12 cellular contexts compared by ENCODE assay signal in the genomic region with DNA sequence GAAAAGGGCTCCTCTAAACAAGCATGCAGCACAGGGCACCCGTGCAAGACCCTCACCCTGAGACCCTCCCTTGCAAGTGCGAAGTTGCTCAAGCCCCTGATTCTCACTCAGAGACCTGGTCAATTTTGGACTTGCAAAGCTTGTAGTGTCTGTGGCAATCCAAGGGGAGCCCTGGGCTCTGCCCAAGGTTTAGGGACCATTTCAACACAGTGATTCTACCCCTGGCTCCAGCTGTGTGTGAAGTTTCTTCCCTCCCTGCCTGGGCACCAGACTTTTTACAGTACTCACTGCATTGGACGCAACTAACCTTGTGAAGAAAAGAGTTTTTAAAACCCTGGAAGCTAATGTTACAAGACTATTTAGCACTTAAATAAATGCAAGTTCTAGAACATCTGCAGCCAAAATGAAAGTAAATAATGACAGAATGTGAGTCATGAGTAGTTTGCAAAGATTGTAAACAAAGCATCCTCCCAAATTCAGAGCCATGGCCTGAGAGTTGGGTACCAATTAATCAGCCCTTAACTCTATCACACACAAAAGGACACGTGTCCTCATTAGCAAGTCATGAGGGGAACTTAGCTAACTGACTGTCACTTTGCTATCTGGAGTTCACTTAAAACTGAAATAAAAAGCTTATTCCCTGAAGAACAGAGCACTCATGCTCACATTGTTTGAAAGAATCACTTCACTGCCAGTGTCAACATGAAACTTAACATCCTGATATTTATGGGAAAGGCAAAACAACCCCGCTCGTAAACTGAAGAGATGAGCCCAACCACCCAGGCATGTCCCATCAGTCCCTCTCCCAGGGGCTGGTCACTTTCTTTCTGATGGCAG. TPM values are rescaled to one million over a fixed set of nuclear protein-coding genes. Genes with fewer than 3 reads are reported as not detected.
DNase-seq lines count a peak whose midpoint lies in the region; ATAC-seq and TF ChIP-seq lines count a peak whose summit lies in the region.
"Had no signal": no experiment of that assay in that cellular context is flagged by ENCODE, and none has a peak within 500 bp of the region (broad histone marks: within the 10 kb centered on the region; RNA-seq: fewer than 3 reads in every experiment).

No MANE protein-coding gene starts in this region.

- peak overlapping the region; percentile 93 for H3K27ac Mint-ChIP-seq in CD8-positive, alpha-beta T cell
- H3K27ac Mint-ChIP-seq in brain: peak overlapping the region in 3 of 5 experiments; percentile 9 to 74 (median 73)

- peak overlapping the region; percentile 44 for H3K4me3 Mint-ChIP-seq in CD8-positive, alpha-beta T cell
- H3K4me3 Mint-ChIP-seq in brain: peak overlapping the region in 1 of 5 experiments; percentile 3

- TF ChIP-seq CTCF in CD8-positive, alpha-beta T cell (IDR thresholded peaks at IDR 0.05): no peak
- TF ChIP-seq CTCF in brain (conservative IDR thresholded peaks at IDR 0.05): no peak

- ATAC-seq in CD8-positive, alpha-beta T cell: peak; percentile 16
- no peak for ATAC-seq in GM18498 (IDR thresholded peaks at IDR 0.05; ENCODE audit: unreplicated experiment)
- no peak for ATAC-seq in GM19463 (IDR thresholded peaks at IDR 0.05; ENCODE audit: unreplicated experiment)

- H3K79me1 ChIP-seq in neuronal stem cell (ENCODE audit: low read depth, low read length): no peaks in the 10 kb centered on the region

- no peak for TF ChIP-seq POLR2A in erythroblast (IDR thresholded peaks at IDR 0.05; ENCODE audit: low read length)

- no CpG with 5 or more reads among the region's 6 CpGs for WGBS in neuronal stem cell (ENCODE audit: extremely low coverage in 2 of 2, insufficient read length in 2 of 2, insufficient replicate concordance in 1 of 2), 2 donors

- H3K23ac ChIP-seq in neuronal stem cell (ENCODE audit: low read depth, low read length, poor library complexity): no peak overlapping the region

- no peak overlapping the region for H2BK120ac ChIP-seq in neuronal stem cell (ENCODE audit: low read depth, low read length)

- H2BK12ac ChIP-seq in neuronal stem cell (ENCODE audit: low read length): no peak overlapping the region

- CTCF ChIA-PET in CD8-positive, alpha-beta T cell (lab: Charles Lee): interaction anchor here (0.5 to 2.1 kb wide), 6 partner anchors 15 to 288 kb away, joined by 3 to 10 read pairs (median 3); no protein-coding TSS in a partner anchor

- H3K9me3 Mint-ChIP-seq in CD8-positive, alpha-beta T cell: no peaks in the 10 kb centered on the region
- peaks cover 0 to 3% (median 0%) of the 10 kb centered on the region in 5 experiments for H3K9me3 Mint-ChIP-seq in brain

- H3K27me3 ChIP-seq in CD8-positive, alpha-beta T cell (ENCODE audit: insufficient read depth, low read length): no peaks in the 10 kb centered on the region
- H3K27me3 ChIP-seq in neuronal stem cell (ENCODE audit: control insufficient read depth in 3 of 3, insufficient read depth in 3 of 3, low read depth in 1 of 3, low read length in 3 of 3): peaks cover 0 to 2% (median 2%) of the 10 kb centered on the region in 3 experiments

- no peak overlapping the region for H3K4me3 ChIP-seq in CD8-positive, alpha-beta T cell (ENCODE audit: low read depth, low read length)
- H3K4me3 ChIP-seq in neuronal stem cell (ENCODE audit: low read length in 2 of 2): no peak overlapping the region
- H3K4me3 ChIP-seq: SK-N-MC had no signal

- no peaks in the 10 kb centered on the region for H3K27me3 Mint-ChIP-seq in CD8-positive, alpha-beta T cell (ENCODE audit: low read depth)
- H3K27me3 Mint-ChIP-seq in brain: no peaks in the 10 kb centered on the region

- H2BK5ac ChIP-seq in neuronal stem cell (ENCODE audit: low read length): no peak overlapping the region

- no peak overlapping the region for H3K14ac ChIP-seq in neuronal stem cell (ENCODE audit: low read length)

- no peaks in the 10 kb centered on the region for H3K9me3 ChIP-seq in CD8-positive, alpha-beta T cell (ENCODE audit: low read length)
- no peaks in the 10 kb centered on the region for H3K9me3 ChIP-seq in neuronal stem cell (replicated peaks in 1 of 2; ENCODE audit: control insufficient read depth in 2 of 2, insufficient read depth in 1 of 2, low read depth in 1 of 2, low read length in 2 of 2)

- no peak overlapping the region for H3K4ac ChIP-seq in neuronal stem cell (ENCODE audit: low read length)

- H2BK15ac ChIP-seq in neuronal stem cell (ENCODE audit: low read length): no peak overlapping the region

- H2AFZ ChIP-seq in neuronal stem cell (ENCODE audit: low read length): peak overlapping the region; percentile 62

- H4K91ac ChIP-seq in neuronal stem cell (ENCODE audit: low read depth, low read length, poor library complexity): no peak overlapping the region

- no peak overlapping the region for H2AK5ac ChIP-seq in neuronal stem cell (ENCODE audit: low read depth, low read length)

- no peak overlapping the region for H3K27ac ChIP-seq in CD8-positive, alpha-beta T cell (ENCODE audit: low read depth, low read length)
- H3K27ac ChIP-seq in neuronal stem cell (replicated peaks; ENCODE audit: low read length): no peak overlapping the region
- H3K27ac ChIP-seq: SK-N-MC had no signal

- H4K8ac ChIP-seq in neuronal stem cell (ENCODE audit: low read depth, low read length): no peak overlapping the region

- no peak overlapping the region for H3K4me2 ChIP-seq in neuronal stem cell (ENCODE audit: insufficient read depth, low read length, poor library complexity, severe bottlenecking)

- peaks cover 74% of the 10 kb centered on the region for H3K4me1 Mint-ChIP-seq in CD8-positive, alpha-beta T cell (ENCODE audit: low read depth)
- peaks cover 18% of the 10 kb centered on the region for H3K4me1 Mint-ChIP-seq in brain

- no peaks in the 10 kb centered on the region for H3K36me3 ChIP-seq in CD8-positive, alpha-beta T cell (ENCODE audit: insufficient read depth, low read length)
- H3K36me3 ChIP-seq in neuronal stem cell (replicated peaks in 1 of 2; ENCODE audit: control insufficient read depth in 2 of 2, insufficient read depth in 2 of 2, low read length in 2 of 2): no peaks in the 10 kb centered on the region

- peaks cover 87% of the 10 kb centered on the region for H3K4me1 ChIP-seq in CD8-positive, alpha-beta T cell (ENCODE audit: insufficient read depth, low read length)
- peaks cover 6 to 8% of the 10 kb centered on the region in 2 donors for H3K4me1 ChIP-seq in neuronal stem cell (ENCODE audit: control insufficient read depth in 2 of 2, insufficient read depth in 1 of 2, low read depth in 1 of 2, low read length in 2 of 2)

- POLR2A ChIA-PET in CD8-positive, alpha-beta T cell (lab: Charles Lee): interaction anchor here (0.6 to 1.7 kb wide), 4 partner anchors 16 to 398 kb away, joined by 3 to 5 read pairs (median 4); a partner anchor contains a TSS

- no peak overlapping the region for H3K18ac ChIP-seq in neuronal stem cell (ENCODE audit: low read length)

- DNase-seq in CD8-positive, alpha-beta T cell: no peak
- DNase-seq in HCEC 1CT: peak; percentile 52
- DNase-seq in neuronal stem cell (ENCODE audit: low spot score): no peak
- DNase-seq in erythroblast (lab: John Stamatoyannopoulos, UW): no peak
- no peak for DNase-seq in NCI-H2171 treated with DMSO at 0.1 percent for 48 hours (lab: John Stamatoyannopoulos, UW)
- DNase-seq: activated CD8-positive, alpha-beta memory T cell treated with anti-CD3 and anti-CD28 coated beads, Interleukin-2, amount 50 U/mL, for 4 hours; dermis blood vessel endothelial cell; stimulated activated CD4-positive, alpha-beta T cell treated with anti-CD3 and anti-CD28 coated beads, Interleukin-4, amount 100 ng/mL, for 24 hours had no signal

- intact Hi-C loops in CD8-positive, alpha-beta T cell (cut with DNase I, micrococcal nuclease): no loop called here

- H3K9ac ChIP-seq in neuronal stem cell (ENCODE audit: low read depth, low read length, poor library complexity): no peak overlapping the region

- peaks cover 21% of the 10 kb centered on the region for H3K36me3 Mint-ChIP-seq in CD8-positive, alpha-beta T cell
- H3K36me3 Mint-ChIP-seq in brain: no peaks in the 10 kb centered on the region

RNA-seq across cellular contexts. Expression of a gene that starts 48.1 kb away (rescaled TPM):
- total RNA-seq in CD8-positive, alpha-beta T cell: 100 to 1,000 TPM; 145 to 152 TPM
- 7.6 TPM for polyA plus RNA-seq in brain (ENCODE audit: insufficient read depth, low read depth, low replicate concordance)
- 32.6 TPM for polyA plus RNA-seq in neuronal stem cell (2013, experiment 1 of 2)
- polyA plus RNA-seq in neuronal stem cell (2013, experiment 2 of 2): 34.6 TPM
